10 cellular contexts compared by ENCODE assay signal in the genomic region with DNA sequence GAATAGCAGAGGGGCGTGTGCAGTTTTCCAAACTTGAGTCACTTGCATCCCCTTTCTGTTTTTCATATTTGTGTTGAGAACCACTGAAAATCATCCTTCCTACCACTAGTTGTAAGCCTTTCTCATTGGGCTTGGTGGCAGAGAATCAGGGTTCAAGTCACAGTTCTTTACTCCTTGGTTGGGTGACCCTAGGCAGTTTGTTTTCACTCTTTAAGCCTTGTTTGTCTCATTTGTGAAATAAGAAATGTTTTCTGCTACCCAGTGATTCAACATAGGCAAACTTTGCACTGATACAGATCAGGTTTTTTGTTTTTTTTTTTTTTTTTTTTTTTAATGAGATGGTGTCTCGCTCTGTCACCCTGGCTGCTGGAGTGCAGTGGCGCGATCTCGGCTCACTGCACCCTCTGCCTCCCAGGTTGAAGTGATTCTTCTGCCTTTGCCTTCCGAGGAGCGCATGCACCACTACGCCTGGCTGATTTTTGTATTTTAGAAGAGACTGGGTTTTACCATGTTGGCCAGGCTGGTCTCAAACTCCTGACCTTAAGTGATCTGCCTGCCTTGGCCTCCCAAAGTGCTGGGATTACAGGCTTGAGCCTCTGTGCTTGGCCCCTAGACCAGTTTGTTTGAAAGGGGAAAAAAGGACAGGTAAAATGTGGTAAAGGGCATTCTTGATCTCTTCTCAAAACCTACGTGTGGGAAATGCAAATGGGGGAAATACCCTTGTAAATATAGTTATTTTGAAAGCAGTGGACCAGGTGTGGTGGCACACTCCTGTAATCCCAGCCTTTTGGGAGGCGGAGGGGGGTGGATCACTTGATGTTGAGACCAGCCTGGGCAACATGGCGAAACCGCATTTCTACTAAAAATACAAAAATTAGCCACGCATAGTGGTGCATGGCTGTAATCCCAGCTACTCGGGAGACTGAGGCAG. TPM values are rescaled to one million over a fixed set of nuclear protein-coding genes. Genes with fewer than 3 reads are reported as not detected.
DNase-seq lines count a peak whose midpoint lies in the region; ATAC-seq, FAIRE-seq and TF ChIP-seq lines count a peak whose summit lies in the region.
"Had no signal": no experiment of that assay in that cellular context is flagged by ENCODE, and none has a peak within 500 bp of the region (broad histone marks: within the 10 kb centered on the region; RNA-seq: fewer than 3 reads in every experiment).

No MANE protein-coding gene starts in this region.

- peak; percentile 93 for FAIRE-seq in GM19239 (lab: Jason Lieb, UNC)

- WGBS in gastroesophageal sphincter (ENCODE audit: low coverage in 1 of 2), 2 donors = 20 to 57% methylated on average over 2 to 13 of the region's 14 CpGs

- CTCF ChIA-PET in RWPE1 (lab: Yijun Ruan, JAX) = interaction anchor here (0.7 kb wide), 2 partner anchors 18 to 72 kb away, joined by 5 to 6 read pairs; no protein-coding TSS in a partner anchor

- peaks cover 78% of the 10 kb centered on the region for H3K4me1 Mint-ChIP-seq in stimulated activated memory B cell treated with anti-CD40 and anti-IgM and Interleukin-4, amounts not matched to agents 10 μg/mL and 1 μg/mL and 100 μg/mL, for 72 hours
- H3K4me1 Mint-ChIP-seq in naive thymus-derived CD8-positive, alpha-beta T cell = peaks cover 2 to 50% (median 12%) of the 10 kb centered on the region in 4 donors

- peak overlapping the region; percentile 18; the same call in 1 of the 2 replicates for H3K27ac ChIP-seq in RWPE1
- H3K27ac ChIP-seq in gastroesophageal sphincter = peak overlapping the region in 3 of 4 donors; percentile 52 to 100 (median 99)

- no peak for TF ChIP-seq POLR2A in gastroesophageal sphincter (IDR thresholded peaks at IDR 0.05)

- H3K4me3 ChIP-seq in gastroesophageal sphincter = peak overlapping the region; percentile 95 to 100

- no peak for TF ChIP-seq EP300 in gastroesophageal sphincter (IDR thresholded peaks at IDR 0.05)

- no peaks in the 10 kb centered on the region for H3K36me3 Mint-ChIP-seq in stimulated activated memory B cell treated with anti-CD40 and anti-IgM and Interleukin-4, amounts not matched to agents 10 μg/mL and 1 μg/mL and 100 μg/mL, for 72 hours
- no peaks in the 10 kb centered on the region for H3K36me3 Mint-ChIP-seq in naive thymus-derived CD8-positive, alpha-beta T cell

- no peaks in the 10 kb centered on the region for H3K9me3 ChIP-seq in gastroesophageal sphincter

- no peaks in the 10 kb centered on the region for H3K9me3 Mint-ChIP-seq in stimulated activated memory B cell treated with anti-CD40 and anti-IgM and Interleukin-4, amounts not matched to agents 10 μg/mL and 1 μg/mL and 100 μg/mL, for 72 hours
- H3K9me3 Mint-ChIP-seq in naive thymus-derived CD8-positive, alpha-beta T cell = no peaks in the 10 kb centered on the region

- POLR2A ChIA-PET in RWPE1 (lab: Yijun Ruan, JAX; ENCODE audit: low non-redundant PET) = interaction anchor here (0.6 kb wide), 1 partner anchor 1222 kb away, joined by 7 read pairs; no protein-coding TSS in a partner anchor
- POLR2A ChIA-PET in naive thymus-derived CD8-positive, alpha-beta T cell (lab: Charles Lee) = interaction anchor here (0.6 to 0.7 kb wide), 3 partner anchors 27 to 317 kb away, joined by 3 read pairs; no protein-coding TSS in a partner anchor

- H3K4me1 ChIP-seq in gastroesophageal sphincter = peaks cover 4 to 79% (median 37%) of the 10 kb centered on the region in 3 donors

- DNase-seq in GM19239 (ENCODE audit: insufficient read length, low spot score) (no peak), RWPE1 (ENCODE audit: low spot score) (no peak), Ammon's horn (ENCODE audit: low spot score) (no peak), NCI-H2196 (lab: John Stamatoyannopoulos, UW; ENCODE audit: unreplicated experiment) (no peak)
- no peak for DNase-seq in naive thymus-derived CD8-positive, alpha-beta T cell
- DNase-seq: activated CD4-positive, alpha-beta T cell treated with anti-CD3 and anti-CD28 coated beads for 1 hour; dermis blood vessel endothelial cell had no signal

- H3K4me3 Mint-ChIP-seq in stimulated activated memory B cell treated with anti-CD40 and anti-IgM and Interleukin-4, amounts not matched to agents 10 μg/mL and 1 μg/mL and 100 μg/mL, for 72 hours = peak overlapping the region; percentile 90
- peak overlapping the region in 2 of 10 donors; percentile 27 to 62 for H3K4me3 Mint-ChIP-seq in naive thymus-derived CD8-positive, alpha-beta T cell

- no peaks in the 10 kb centered on the region for H3K27me3 ChIP-seq in gastroesophageal sphincter

- ATAC-seq in gastroesophageal sphincter = no peak
- peak; percentile 54 for ATAC-seq in stimulated activated memory B cell treated with anti-CD40 and anti-IgM and Interleukin-4, amounts not matched to agents 10 μg/mL and 1 μg/mL and 100 μg/mL, for 72 hours
- ATAC-seq in GM21423 (IDR thresholded peaks at IDR 0.05; ENCODE audit: unreplicated experiment) = no peak
- ATAC-seq in naive thymus-derived CD8-positive, alpha-beta T cell = no peak

- H3K36me3 ChIP-seq in gastroesophageal sphincter = no peaks in the 10 kb centered on the region

- TF ChIP-seq CTCF in RWPE1 (conservative IDR thresholded peaks at IDR 0.05; ENCODE audit: low read depth) = no peak
- no peak for TF ChIP-seq CTCF in gastroesophageal sphincter (IDR thresholded peaks at IDR 0.05)

- H3K27ac Mint-ChIP-seq in stimulated activated memory B cell treated with anti-CD40 and anti-IgM and Interleukin-4, amounts not matched to agents 10 μg/mL and 1 μg/mL and 100 μg/mL, for 72 hours = peak overlapping the region; percentile 95
- H3K27ac Mint-ChIP-seq in naive thymus-derived CD8-positive, alpha-beta T cell = peak overlapping the region in 3 of 10 donors; percentile 43 to 73 (median 64)

- H3K27me3 Mint-ChIP-seq in stimulated activated memory B cell treated with anti-CD40 and anti-IgM and Interleukin-4, amounts not matched to agents 10 μg/mL and 1 μg/mL and 100 μg/mL, for 72 hours = no peaks in the 10 kb centered on the region
- H3K27me3 Mint-ChIP-seq in naive thymus-derived CD8-positive, alpha-beta T cell = no peaks in the 10 kb centered on the region

RNA-seq across cellular contexts. Expression of gene CLIC4, which starts 3.2 kb away (rescaled TPM):
- total RNA-seq in gastroesophageal sphincter = 100 to 1,000 TPM; 553 to 721 (median 692) TPM
- total RNA-seq in naive thymus-derived CD8-positive, alpha-beta T cell = 1 to 10 TPM; 4.9 to 6.6 TPM
- polyA plus RNA-seq in naive thymus-derived CD8-positive, alpha-beta T cell = under 1 TPM; 0.07 to 0.50 (median 0.11) TPM

Comparison
In these comparisons a context has a peak if more than half of its experiments do, and no peak if none do; other contexts are left out.
1. RNA of gene CLIC4, which starts 3.2 kb away (total RNA-seq): 553 to 721 TPM in gastroesophageal sphincter; 4.9 to 6.6 TPM in naive thymus-derived CD8-positive, alpha-beta T cell; every median in the first group is over 10 times any median in the second.